ENCODE assay signal across 14 cellular contexts in genomic region chr11:8757047-8757446, GRCh38.
A peak's percentile ranks its signal among the peaks of the same experiment; 100 is the strongest.
DNase-seq lines count a peak whose midpoint lies in the region; ATAC-seq and TF ChIP-seq lines count a peak whose summit lies in the region.
"Had no signal": no experiment of that assay in that cellular context is flagged by ENCODE, and none has a peak within 500 bp of the region (broad histone marks: within the 10 kb centered on the region; RNA-seq: fewer than 3 reads in every experiment).

No MANE protein-coding gene starts in this region.

- DNase-seq in M059J (ENCODE audit: low read depth) (peak; percentile 47), esophagus squamous epithelium (lab: John Stamatoyannopoulos, UW) (no peak), transverse colon (no peak), DMS79 treated with DMSO at 0.1 percent for 48 hours (lab: John Stamatoyannopoulos, UW) (no peak), NCI-H1105 treated with DMSO at 0.1 percent for 48 hours (lab: John Stamatoyannopoulos, UW) (no peak)
- no peak for DNase-seq in CD8-positive, alpha-beta memory T cell
- DNase-seq: brain microvascular endothelial cell; CD4-positive, alpha-beta memory T cell; NCI-H1092; NCI-H774 had no signal

- no peak overlapping the region for H3K4me3 Mint-ChIP-seq in CD8-positive, alpha-beta memory T cell
- H3K4me3 Mint-ChIP-seq: CD4-positive, alpha-beta memory T cell; natural killer cell treated with Interleukin-12 subunit alpha and Interleukin-12 subunit beta and Interleukin-15 and Interleukin-18, amount 100 ng/mL, for 72 hours had no signal

- peaks cover 2 to 3% of the 10 kb centered on the region in 2 donors for H3K27me3 Mint-ChIP-seq in CD8-positive, alpha-beta memory T cell

- POLR2A ChIA-PET in CD8-positive, alpha-beta memory T cell (lab: Charles Lee), result no interaction called here

- intact Hi-C loops in esophagus squamous epithelium (cut with DNase I) (no loop called here), transverse colon (cut with DNase I; ENCODE audit: low total_unique reads) (no loop called here)

- 47 to 83% methylated on average over 2 of the region's 2 CpGs for WGBS in esophagus squamous epithelium, 2 donors
- WGBS in transverse colon (ENCODE audit: low coverage in 1 of 2), 2 donors, result 37 to 50% methylated on average over 2 of the region's 2 CpGs

- H3K4me3 ChIP-seq in esophagus squamous epithelium (no peak overlapping the region), muscle layer of colon (ENCODE audit: low read depth in 1 of 2, low read length in 2 of 2) (no peak overlapping the region), transverse colon (no peak overlapping the region)
- H3K4me3 ChIP-seq in CD8-positive, alpha-beta memory T cell (ENCODE audit: low read length), result no peak overlapping the region

- CTCF ChIA-PET in CD8-positive, alpha-beta memory T cell (lab: Charles Lee), result no interaction called here

- H3K27ac Mint-ChIP-seq in CD8-positive, alpha-beta memory T cell, result no peak overlapping the region
- H3K27ac Mint-ChIP-seq: CD4-positive, alpha-beta memory T cell; natural killer cell treated with Interleukin-12 subunit alpha and Interleukin-12 subunit beta and Interleukin-15 and Interleukin-18, amount 100 ng/mL, for 72 hours had no signal

- TF ChIP-seq EP300 in transverse colon (IDR thresholded peaks at IDR 0.05; ENCODE audit: low read depth), result no peak

- no peaks in the 10 kb centered on the region for H3K4me1 Mint-ChIP-seq in CD8-positive, alpha-beta memory T cell
- H3K4me1 Mint-ChIP-seq: CD4-positive, alpha-beta memory T cell had no signal

- TF ChIP-seq POLR2A in esophagus squamous epithelium (IDR thresholded peaks at IDR 0.05), result no peak
- TF ChIP-seq POLR2A in transverse colon (IDR thresholded peaks at IDR 0.05), result no peak

- no peaks in the 10 kb centered on the region for H3K27me3 ChIP-seq in esophagus squamous epithelium
- no peaks in the 10 kb centered on the region for H3K27me3 ChIP-seq in muscle layer of colon (ENCODE audit: control insufficient read depth in 1 of 2, insufficient read depth in 2 of 2, low read length in 2 of 2)
- H3K27me3 ChIP-seq in transverse colon, result no peaks in the 10 kb centered on the region
- H3K27me3 ChIP-seq in CD8-positive, alpha-beta memory T cell (ENCODE audit: insufficient read depth, low read length, poor library complexity, severe bottlenecking), result no peaks in the 10 kb centered on the region
- H3K27me3 ChIP-seq: brain microvascular endothelial cell had no signal

- H3K27ac ChIP-seq in esophagus squamous epithelium (peak overlapping the region in 3 of 4 donors; percentile 53 to 77 (median 74)), muscle layer of colon (ENCODE audit: low read depth, low read length) (peak overlapping the region; percentile 87), transverse colon (peak overlapping the region; percentile 78 to 83 (median 79))
- no peak overlapping the region for H3K27ac ChIP-seq in CD8-positive, alpha-beta memory T cell (ENCODE audit: low read depth, low read length)
- H3K27ac ChIP-seq: brain microvascular endothelial cell, VCaP had no signal

- no peak for ATAC-seq in GM18498 (IDR thresholded peaks at IDR 0.05; ENCODE audit: unreplicated experiment)
- ATAC-seq: natural killer cell treated with Interleukin-12 subunit alpha and Interleukin-12 subunit beta and Interleukin-15 and Interleukin-18, amount 100 ng/mL, for 72 hours had no signal

- H3K36me3 ChIP-seq in esophagus squamous epithelium (no peaks in the 10 kb centered on the region), muscle layer of colon (ENCODE audit: insufficient read depth, low read length) (no peaks in the 10 kb centered on the region), transverse colon (no peaks in the 10 kb centered on the region)
- H3K36me3 ChIP-seq in CD8-positive, alpha-beta memory T cell (ENCODE audit: insufficient read depth, low read length), result no peaks in the 10 kb centered on the region
- H3K36me3 ChIP-seq: brain microvascular endothelial cell had no signal

- H3K4me1 ChIP-seq in esophagus squamous epithelium, result peaks cover 16 to 53% (median 32%) of the 10 kb centered on the region in 3 donors
- H3K4me1 ChIP-seq in muscle layer of colon (ENCODE audit: insufficient read depth, low read length), result peaks cover 65% of the 10 kb centered on the region
- peaks cover 40 to 60% (median 51%) of the 10 kb centered on the region in 4 donors for H3K4me1 ChIP-seq in transverse colon
- H3K4me1 ChIP-seq in CD8-positive, alpha-beta memory T cell (ENCODE audit: insufficient read depth, low read length), result no peaks in the 10 kb centered on the region

- no peak overlapping the region for H3K9ac ChIP-seq in muscle layer of colon (ENCODE audit: low read length)

- TF ChIP-seq CTCF in esophagus squamous epithelium (IDR thresholded peaks at IDR 0.05) (no peak), transverse colon (IDR thresholded peaks at IDR 0.05) (no peak)

- no peaks in the 10 kb centered on the region for H3K36me3 Mint-ChIP-seq in CD8-positive, alpha-beta memory T cell
- H3K36me3 Mint-ChIP-seq: CD4-positive, alpha-beta memory T cell; natural killer cell treated with Interleukin-12 subunit alpha and Interleukin-12 subunit beta and Interleukin-15 and Interleukin-18, amount 100 ng/mL, for 72 hours had no signal

- H3K9me3 ChIP-seq in esophagus squamous epithelium (no peaks in the 10 kb centered on the region), muscle layer of colon (ENCODE audit: low read length) (no peaks in the 10 kb centered on the region), transverse colon (no peaks in the 10 kb centered on the region)
- H3K9me3 ChIP-seq in CD8-positive, alpha-beta memory T cell (ENCODE audit: low read length), result no peaks in the 10 kb centered on the region

- no peaks in the 10 kb centered on the region for H3K9me3 Mint-ChIP-seq in CD8-positive, alpha-beta memory T cell
- H3K9me3 Mint-ChIP-seq: CD4-positive, alpha-beta memory T cell; natural killer cell treated with Interleukin-12 subunit alpha and Interleukin-12 subunit beta and Interleukin-15 and Interleukin-18, amount 100 ng/mL, for 72 hours had no signal

- in situ Hi-C loops in transverse colon (cut with MboI; ENCODE audit: low pct_ligation_motif_present in 1 of 4, low pct_unique_long_range_greater_than_20kb in 1 of 4, low sequenced_read_pairs in 3 of 4), result no loop called here
